ENCODE assay signal across 8 cellular contexts in the genomic region with DNA sequence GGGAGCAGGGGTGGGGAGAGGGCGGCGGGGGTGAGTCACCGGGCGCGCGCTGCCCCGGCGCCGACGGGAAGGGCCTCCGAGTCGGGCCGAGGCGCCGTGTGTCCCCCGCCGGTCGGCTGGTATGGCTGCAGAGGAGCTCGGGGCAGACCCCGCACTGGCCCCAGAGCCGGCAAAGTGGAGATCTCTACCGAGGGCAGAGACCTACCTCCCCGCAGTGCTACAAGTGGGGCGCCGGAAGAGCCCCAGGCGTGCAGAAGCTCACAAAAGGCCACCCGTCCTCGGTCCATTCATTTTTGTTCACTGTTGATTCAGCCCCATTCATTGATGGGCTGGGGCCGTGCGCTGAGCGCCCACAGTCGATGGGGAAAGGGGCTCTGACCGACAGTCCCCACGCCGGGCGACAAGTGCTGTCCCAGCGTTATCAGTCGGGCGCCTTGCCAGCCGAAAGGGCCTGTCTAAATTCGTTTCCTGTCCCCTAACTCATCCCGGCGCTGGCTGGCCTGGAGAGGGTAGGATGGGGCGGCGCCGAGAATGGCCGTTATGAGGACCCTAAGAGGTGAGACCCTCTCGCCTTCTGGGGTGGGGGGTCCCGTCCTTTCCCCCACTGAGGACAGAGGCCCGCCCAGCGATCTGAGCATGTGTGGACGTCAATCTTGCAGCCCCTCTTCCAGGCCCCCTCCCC. TPM values are rescaled to one million over a fixed set of nuclear protein-coding genes. Genes with fewer than 3 reads are reported as not detected.
DNase-seq lines count a peak whose midpoint lies in the region; ATAC-seq and TF ChIP-seq lines count a peak whose summit lies in the region.

No MANE protein-coding gene starts in this region.

- peak; percentile 22 to 39 for TF ChIP-seq POLR2A in adrenal gland (IDR thresholded peaks at IDR 0.05)

- DNase-seq in AG04450 (ENCODE audit: low read depth, low spot score) (no peak), NCI-H510A (lab: John Stamatoyannopoulos, UW) (peak; percentile 54), adrenal gland (peak; percentile 59 to 87 (median 81)), smooth muscle cell (lab: John Stamatoyannopoulos, UW; ENCODE audit: unreplicated experiment) (no peak), GOT3 (lab: John Stamatoyannopoulos, UW) (no peak)

- peak overlapping the region; percentile 74 for H2AFZ ChIP-seq in smooth muscle cell (ENCODE audit: low read depth)

- H3K27me3 ChIP-seq in AG04450 (ENCODE audit: control insufficient read depth, insufficient read depth, low read length) (no peaks in the 10 kb centered on the region), adrenal gland (no peaks in the 10 kb centered on the region), smooth muscle cell (ENCODE audit: low read depth) (no peaks in the 10 kb centered on the region)

- H3K27ac ChIP-seq in AG04450 (ENCODE audit: low read depth, low read length) (peak overlapping the region; percentile 91), adrenal gland (peak overlapping the region in 4 of 5 donors; percentile 92 to 99 (median 98)), smooth muscle cell (ENCODE audit: low read depth) (peak overlapping the region; percentile 96)

- TF ChIP-seq CTCF in AG04450 (IDR thresholded peaks at IDR 0.05; ENCODE audit: low read depth, low read length) (no peak), adrenal gland (IDR thresholded peaks at IDR 0.05) (no peak), smooth muscle cell (IDR thresholded peaks at IDR 0.05; ENCODE audit: borderline replicate concordance, insufficient read depth, poor library complexity, severe bottlenecking) (no peak)

- WGBS in adrenal gland, 4 donors = 0 to 12% (median 6%) methylated on average over 9 to 52 of the region's 52 CpGs
- WGBS in smooth muscle cell (ENCODE audit: low lambda C conversion rate) = 3% methylated on average over 33 of the region's 52 CpGs

- peak overlapping the region; percentile 72 for H3K9ac ChIP-seq in smooth muscle cell (ENCODE audit: low read depth)

- H3K9me3 ChIP-seq in AG04450 (ENCODE audit: control insufficient read depth, insufficient read depth, low read length) (peaks cover 3% of the 10 kb centered on the region; the same call in 1 of the 2 replicates), adrenal gland (replicated peaks in 1 of 3) (no peaks in the 10 kb centered on the region), iPS-18c (ENCODE audit: control insufficient read depth, insufficient read depth, low read length) (no peaks in the 10 kb centered on the region), smooth muscle cell (replicated peaks; ENCODE audit: low read depth) (no peaks in the 10 kb centered on the region)

- H3K4me3 ChIP-seq in AG04450 (ENCODE audit: low read depth, low read length) = peak overlapping the region; percentile 48
- H3K4me3 ChIP-seq in adrenal gland = peak overlapping the region in 2 of 4 donors; percentile 85 to 98
- H3K4me3 ChIP-seq in iPS-18c (ENCODE audit: insufficient read depth, low read depth, low read length) = peak overlapping the region; percentile 71
- H3K4me3 ChIP-seq in smooth muscle cell = peak overlapping the region; percentile 96

- POLR2A ChIA-PET in AG04450 (lab: Yijun Ruan, JAX) = interaction anchor here (1.1 to 9.1 kb wide), 3 partner anchors 11 to 48 kb away, joined by 3 to 128 read pairs (median 18); partner anchors contain the start of genes KIF1C, RNF167, SLC25A11 and SPAG7

- CTCF ChIA-PET in AG04450 (lab: Charles Lee) = no interaction called here

- H3K4me1 ChIP-seq in adrenal gland (replicated peaks in 1 of 2) (peaks cover 24 to 31% of the 10 kb centered on the region in 2 donors), smooth muscle cell (ENCODE audit: low read depth) (peaks cover 29% of the 10 kb centered on the region)

- peaks cover 25% of the 10 kb centered on the region for H4K20me1 ChIP-seq in smooth muscle cell (ENCODE audit: low read depth)

- H3K36me3 ChIP-seq in adrenal gland (replicated peaks in 1 of 2) (peaks cover 0 to 16% of the 10 kb centered on the region in 2 donors), smooth muscle cell (ENCODE audit: low read depth) (no peaks in the 10 kb centered on the region)

- peaks cover 22% of the 10 kb centered on the region for H3F3A ChIP-seq in smooth muscle cell (ENCODE audit: low read depth)

- peak overlapping the region; percentile 90 for H3K4me2 ChIP-seq in smooth muscle cell

- ATAC-seq in GM19324 (IDR thresholded peaks at IDR 0.05; ENCODE audit: low FRiP score, unreplicated experiment) (peak; percentile 1), GM18907 (IDR thresholded peaks at IDR 0.05; ENCODE audit: unreplicated experiment) (no peak)

- peaks cover 28% of the 10 kb centered on the region for H3K79me2 ChIP-seq in smooth muscle cell (ENCODE audit: low read depth)

- intact Hi-C loops in adrenal gland (cut with DNase I) = no loop called here

RNA-seq across cellular contexts. Expression of gene ENO3, which starts 0.7 kb away (rescaled TPM):
- 2.3 and 3.2 TPM in 2 replicates for polyA plus RNA-seq in AG04450 (2011; rRNA removed)
- 2.1 and 2.6 TPM in 2 replicates for polyA minus RNA-seq in AG04450 (2011; rRNA and poly(A)+ RNA removed)
- total RNA-seq in adrenal gland = 10 to 100 TPM in 2 of 8 donors, 1 to 10 TPM in 6; 1.6 to 13.6 (median 4.2) TPM
- 10 to 100 TPM in 2 of 3 donors, 1 to 10 TPM in 1; 2.5 to 64.8 (median 22.0) TPM for polyA plus RNA-seq in adrenal gland
- total RNA-seq in smooth muscle cell = 2.4 and 5.9 TPM in 2 replicates
- 13.1 and 14.5 TPM in 2 replicates for polyA plus RNA-seq in smooth muscle cell

RNA-seq across cellular contexts. Expression of gene PFN1, which starts 1.9 kb away (rescaled TPM):
- polyA plus RNA-seq in AG04450 (2011; rRNA removed) (1,141 and 1,329 TPM in 2 replicates), adrenal gland (100 to 1,000 TPM; 310 to 593 (median 390) TPM), smooth muscle cell (1,482 and 1,485 TPM in 2 replicates)
- polyA minus RNA-seq in AG04450 (2011; rRNA and poly(A)+ RNA removed) = 784 and 887 TPM in 2 replicates
- total RNA-seq in adrenal gland (1,000 to 10,000 TPM in 1 of 8 donors, 100 to 1,000 TPM in 7; 357 to 1,056 (median 454) TPM), smooth muscle cell (681 and 838 TPM in 2 replicates)

RNA-seq across cellular contexts. Expression of gene RNF167, which starts 10.1 kb away (rescaled TPM):
- polyA plus RNA-seq in AG04450 (2011; rRNA removed) = 63.1 and 64.3 TPM in 2 replicates
- 59.1 and 74.8 TPM in 2 replicates for polyA minus RNA-seq in AG04450 (2011; rRNA and poly(A)+ RNA removed)
- 100 to 1,000 TPM in 4 of 8 donors, 10 to 100 TPM in 4; 46.7 to 130 (median 94.5) TPM for total RNA-seq in adrenal gland
- 100 to 1,000 TPM; 134 to 252 (median 240) TPM for polyA plus RNA-seq in adrenal gland
- 23.7 and 39.6 TPM in 2 replicates for total RNA-seq in smooth muscle cell
- polyA plus RNA-seq in smooth muscle cell = 59.4 and 61.6 TPM in 2 replicates

RNA-seq across cellular contexts. Expression of gene SLC25A11, which starts 10.4 kb away (rescaled TPM):
- polyA plus RNA-seq in AG04450 (2011; rRNA removed) = 44.7 and 50.0 TPM in 2 replicates
- 33.0 and 50.2 TPM in 2 replicates for polyA minus RNA-seq in AG04450 (2011; rRNA and poly(A)+ RNA removed)
- 10 to 100 TPM; 65.3 to 77.7 (median 68.5) TPM for total RNA-seq in adrenal gland
- 10 to 100 TPM; 37.8 to 57.1 (median 40.3) TPM for polyA plus RNA-seq in adrenal gland
- total RNA-seq in smooth muscle cell = 29.9 and 39.3 TPM in 2 replicates
- 64.9 and 67.5 TPM in 2 replicates for polyA plus RNA-seq in smooth muscle cell

RNA-seq across cellular contexts. Expression of gene SPAG7, which starts 17.4 kb away (rescaled TPM):
- polyA plus RNA-seq in AG04450 (2011; rRNA removed) (71.0 and 71.1 TPM in 2 replicates), adrenal gland (100 to 1,000 TPM in 1 of 3 donors, 10 to 100 TPM in 2; 67.1 to 114 (median 82.9) TPM), smooth muscle cell (187 and 192 TPM in 2 replicates)
- 27.9 and 32.1 TPM in 2 replicates for polyA minus RNA-seq in AG04450 (2011; rRNA and poly(A)+ RNA removed)
- total RNA-seq in adrenal gland (10 to 100 TPM; 44.3 to 78.8 (median 63.3) TPM), smooth muscle cell (59.8 and 70.7 TPM in 2 replicates)

Comparison
In these comparisons a context has a peak if more than half of its experiments do, and no peak if none do; other contexts are left out.
1. DNase-seq: peak in NCI-H510A (single experiment) and adrenal gland (7 of 7); none in AG04450 (single experiment), smooth muscle cell (single experiment) and GOT3 (single experiment).
2. Peak in every context shown above with its lines, with median percentiles within 50 percentile points of each other: H3K27ac ChIP-seq.